ENCODE assay signal across 8 cellular contexts in the genomic region with DNA sequence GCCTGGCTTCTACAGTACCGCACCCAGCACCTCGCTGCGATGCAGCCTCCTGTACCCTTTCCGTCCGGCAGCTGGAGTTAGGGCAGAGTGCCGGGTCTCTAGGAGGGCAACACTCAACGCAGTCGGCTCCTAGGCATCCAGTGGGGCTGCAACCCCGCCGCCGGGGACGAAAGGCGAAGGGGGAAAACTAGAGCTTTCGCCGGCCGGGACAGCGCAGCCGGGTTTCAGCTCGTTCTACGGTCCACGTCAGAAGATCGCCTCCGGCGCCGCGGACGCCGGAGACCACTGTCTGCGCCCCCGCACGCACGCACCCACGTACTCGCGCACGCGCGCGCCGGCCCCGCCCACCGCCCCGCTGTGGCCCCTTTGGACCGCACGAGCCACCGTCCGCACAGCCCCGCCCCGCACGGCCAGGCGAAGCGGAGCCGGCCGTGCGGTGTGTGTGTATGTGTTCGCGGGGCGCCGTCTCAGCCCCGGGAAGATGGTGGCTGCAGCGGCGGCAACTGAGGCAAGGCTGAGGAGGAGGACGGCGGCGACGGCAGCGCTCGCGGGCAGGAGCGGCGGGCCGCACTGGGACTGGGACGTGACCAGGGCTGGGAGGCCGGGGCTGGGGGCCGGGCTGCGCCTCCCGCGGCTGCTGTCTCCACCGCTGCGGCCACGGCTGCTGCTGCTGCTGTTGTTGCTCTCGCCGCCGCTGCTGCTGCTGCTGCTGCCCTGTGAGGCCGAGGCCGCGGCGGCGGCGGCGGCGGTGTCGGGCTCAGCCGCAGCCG. TPM values are rescaled to one million over a fixed set of nuclear protein-coding genes. Genes with fewer than 3 reads are reported as not detected.
DNase-seq lines count a peak whose midpoint lies in the region; TF ChIP-seq lines count a peak whose summit lies in the region.

A gene (plus strand): TSS at position 392 of the 770 bp plus-strand sequence. CDS start 90 bp downstream, at position 482.

- peak within 1 kb of the TSS; percentile 62 for H2AK5ac ChIP-seq in neuronal stem cell (ENCODE audit: low read depth, low read length)

- peak within 1 kb of the TSS; percentile 87 for H3K23ac ChIP-seq in neuronal stem cell (ENCODE audit: low read depth, low read length, poor library complexity)

- no peaks in the 10 kb centered on the region for H3K79me1 ChIP-seq in neuronal stem cell (ENCODE audit: low read depth, low read length)

- peak within 1 kb of the TSS; percentile 98 for H3K18ac ChIP-seq in neuronal stem cell (ENCODE audit: low read length)

- no peak for TF ChIP-seq CTCF in Loucy (conservative IDR thresholded peaks at IDR 0.05; ENCODE audit: low read length)

- H3F3A ChIP-seq in Loucy (ENCODE audit: low read depth): no peaks in the 10 kb centered on the region

- H3K27me3 ChIP-seq in Loucy (ENCODE audit: insufficient read depth, low read length, poor library complexity, severe bottlenecking) (no peaks in the 10 kb centered on the region), SJSA1 (replicated peaks) (no peaks in the 10 kb centered on the region; the same call in none of the 2 replicates), neuronal stem cell (ENCODE audit: control insufficient read depth in 3 of 3, insufficient read depth in 3 of 3, low read depth in 1 of 3, low read length in 3 of 3) (peaks cover 0 to 4% (median 0%) of the 10 kb centered on the region in 3 experiments)

- no peak within 1 kb of the TSS for H4K8ac ChIP-seq in neuronal stem cell (ENCODE audit: low read depth, low read length)

- peak within 1 kb of the TSS; percentile 96 for H3K9ac ChIP-seq in ES-I3 (ENCODE audit: low read depth, low read length)
- peak within 1 kb of the TSS; percentile 81 for H3K9ac ChIP-seq in Loucy (ENCODE audit: low read depth, low read length, poor library complexity, severe bottlenecking)
- peak within 1 kb of the TSS; percentile 99 for H3K9ac ChIP-seq in neuronal stem cell (ENCODE audit: low read depth, low read length, poor library complexity)

- H2BK12ac ChIP-seq in neuronal stem cell (ENCODE audit: low read length): no peak within 1 kb of the TSS

- peak within 1 kb of the TSS; percentile 99 for H3K14ac ChIP-seq in neuronal stem cell (ENCODE audit: low read length)

- H2BK120ac ChIP-seq in neuronal stem cell (ENCODE audit: low read depth, low read length): no peak within 1 kb of the TSS

- H3K4me1 ChIP-seq in ES-I3 (ENCODE audit: insufficient read depth, low read length) (no peaks in the 10 kb centered on the region), Loucy (ENCODE audit: insufficient read depth, low read length, poor library complexity, severe bottlenecking) (peaks cover 32% of the 10 kb centered on the region), SJSA1 (replicated peaks) (peaks cover 16% of the 10 kb centered on the region), neuronal stem cell (ENCODE audit: control insufficient read depth in 2 of 2, insufficient read depth in 1 of 2, low read depth in 1 of 2, low read length in 2 of 2) (peaks cover 3 to 8% of the 10 kb centered on the region in 2 donors)

- H3K4me2 ChIP-seq in Loucy (ENCODE audit: low read depth, low read length, poor library complexity, severe bottlenecking) (peak within 1 kb of the TSS; percentile 95), neuronal stem cell (ENCODE audit: insufficient read depth, low read length, poor library complexity, severe bottlenecking) (peak within 1 kb of the TSS; percentile 92)

- peak within 1 kb of the TSS; percentile 99 for H2AFZ ChIP-seq in Loucy (ENCODE audit: low read length)
- peak within 1 kb of the TSS; percentile 100 for H2AFZ ChIP-seq in neuronal stem cell (ENCODE audit: low read length)

- DNase-seq in H4 (ENCODE audit: low spot score) (peak; percentile 74), SJSA1 (ENCODE audit: low read depth in 1 of 2, low spot score in 2 of 2) (peak; percentile 89 to 93), foreskin melanocyte (peak; percentile 85), neuronal stem cell (ENCODE audit: low spot score) (peak; percentile 84), stromal cell of bone marrow (ENCODE audit: low read depth) (peak; percentile 76)
- peak; percentile 94 for DNase-seq in activated naive CD4-positive, alpha-beta T cell treated with Interleukin-2 at 50 U/mL for 16 hours

- H3K9me3 ChIP-seq in ES-I3 (ENCODE audit: control insufficient read depth, insufficient read depth, low read length) (no peaks in the 10 kb centered on the region), Loucy (ENCODE audit: insufficient read depth, low read depth, low read length) (no peaks in the 10 kb centered on the region), SJSA1 (replicated peaks) (no peaks in the 10 kb centered on the region), neuronal stem cell (replicated peaks in 1 of 2; ENCODE audit: control insufficient read depth in 2 of 2, insufficient read depth in 1 of 2, low read depth in 1 of 2, low read length in 2 of 2) (no peaks in the 10 kb centered on the region)

- H4K91ac ChIP-seq in neuronal stem cell (ENCODE audit: low read depth, low read length, poor library complexity): no peak within 1 kb of the TSS

- H2BK5ac ChIP-seq in neuronal stem cell (ENCODE audit: low read length): peak within 1 kb of the TSS; percentile 60

- H2BK15ac ChIP-seq in neuronal stem cell (ENCODE audit: low read length): peak within 1 kb of the TSS; percentile 88

- H4K20me1 ChIP-seq in Loucy (ENCODE audit: insufficient read depth, low read length, poor library complexity, severe bottlenecking): peaks cover 5% of the 10 kb centered on the region

- H3K27ac ChIP-seq in SJSA1 (peak within 1 kb of the TSS; percentile 42), neuronal stem cell (replicated peaks; ENCODE audit: low read length) (peak within 1 kb of the TSS; percentile 36)

- H3K4me3 ChIP-seq in Loucy (ENCODE audit: low read length, poor library complexity, severe bottlenecking): peak within 1 kb of the TSS; percentile 93
- H3K4me3 ChIP-seq in SJSA1: peak within 1 kb of the TSS; percentile 98
- H3K4me3 ChIP-seq in neuronal stem cell (ENCODE audit: low read length in 2 of 2): peak within 1 kb of the TSS; percentile 88 to 92

- no peaks in the 10 kb centered on the region for H3K36me3 ChIP-seq in ES-I3 (ENCODE audit: insufficient read depth, low read length)
- H3K36me3 ChIP-seq in Loucy (ENCODE audit: insufficient read depth, low read length): no peaks in the 10 kb centered on the region
- H3K36me3 ChIP-seq in SJSA1: peaks cover 6% of the 10 kb centered on the region
- H3K36me3 ChIP-seq in neuronal stem cell (replicated peaks in 1 of 2; ENCODE audit: control insufficient read depth in 2 of 2, insufficient read depth in 2 of 2, low read length in 2 of 2): no peaks in the 10 kb centered on the region

- H3K4ac ChIP-seq in neuronal stem cell (ENCODE audit: low read length): no peak within 1 kb of the TSS

- no peaks in the 10 kb centered on the region for H3K9me2 ChIP-seq in Loucy (replicated peaks; ENCODE audit: low read depth, low read length)

- WGBS in neuronal stem cell (ENCODE audit: extremely low coverage in 2 of 2, insufficient read length in 2 of 2, insufficient replicate concordance in 1 of 2), 2 donors: no CpG with 5 or more reads among the region's 95 CpGs

- H3K79me2 ChIP-seq in Loucy (ENCODE audit: insufficient read depth, low read length): peaks cover 37% of the 10 kb centered on the region

RNA-seq across cellular contexts. Expression of the gene that starts here (rescaled TPM):
- 14.8 and 18.4 TPM in 2 replicates for total RNA-seq in H4 (2014; rRNA removed; shearing (Covaris generic))
- 18.1 and 27.8 TPM in 2 replicates for total RNA-seq in SJSA1 (2014; rRNA removed; shearing (Covaris generic))
- polyA plus RNA-seq in neuronal stem cell (2013, experiment 1 of 2): 9.7 TPM
- polyA plus RNA-seq in neuronal stem cell (2013, experiment 2 of 2): 9.7 TPM

Comparison
In these comparisons a context has a peak if more than half of its experiments do, and no peak if none do; other contexts are left out.
1. Peak in every context shown above with its lines: DNase-seq, H3K4me3 ChIP-seq and H3K27ac ChIP-seq.